Comparison of ENCODE assay signal across 14 cellular contexts in the genomic region with DNA sequence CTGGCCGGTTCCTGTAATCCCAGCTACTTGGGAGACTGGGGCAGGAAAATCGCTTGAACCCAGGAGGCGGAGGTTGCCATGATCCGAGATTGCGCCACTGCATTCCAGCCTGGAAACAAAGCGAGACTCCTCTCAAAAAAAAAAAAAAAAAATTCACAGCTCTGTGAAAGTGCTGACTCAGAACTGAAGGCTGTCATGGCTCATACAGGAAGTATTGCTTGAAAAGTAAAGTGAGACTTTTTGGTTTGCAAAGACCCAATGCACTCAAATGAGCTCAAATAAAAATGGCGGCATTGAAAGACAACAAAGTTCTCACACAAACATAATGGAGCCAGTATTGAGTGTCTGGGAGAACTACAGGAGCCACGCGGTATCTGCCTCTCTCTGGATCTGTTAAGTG.
A peak's percentile ranks its signal among the peaks of the same experiment; 100 is the strongest.
DNase-seq lines count a peak whose midpoint lies in the region; TF ChIP-seq lines count a peak whose summit lies in the region.
"Had no signal": no experiment of that assay in that cellular context is flagged by ENCODE, and none has a peak within 500 bp of the region (broad histone marks: within the 10 kb centered on the region; RNA-seq: fewer than 3 reads in every experiment).

No MANE protein-coding gene starts in this region.

- DNase-seq in ACHN (peak; percentile 73), HS-27A (ENCODE audit: low read depth) (peak; percentile 43), amniotic epithelial cell (ENCODE audit: low read depth) (peak; percentile 89), glomerular visceral epithelial cell (ENCODE audit: extremely low spot score) (peak; percentile 61), lower leg skin (ENCODE audit: low spot score in 2 of 2) (no peak), iPS-NIHi7 (ENCODE audit: extremely low spot score) (no peak), G401 (ENCODE audit: low spot score) (no peak)
- DNase-seq in activated T-cell treated with anti-CD3 and anti-CD28 coated beads, Interleukin-2, amount 50 U/mL, for 48 hours = no peak
- DNase-seq: cortex of kidney, GF-D8, left ventricle myocardium inferior, NCI-H510A treated with DMSO at 0.1 percent for 48 hours, uterus had no signal

- intact Hi-C loops in lower leg skin (cut with DNase I; ENCODE audit: low total_unique reads) = no loop called here

- 93 to 94% methylated on average over 9 of the region's 9 CpGs for WGBS in lower leg skin, 2 donors

- no peak overlapping the region for H3K4me3 ChIP-seq in lower leg skin (ENCODE audit: low read depth, poor library complexity, severe bottlenecking)
- H3K4me3 ChIP-seq: left ventricle myocardium inferior, neural progenitor cell, uterus had no signal

- no peak for TF ChIP-seq POLR2A in lower leg skin (IDR thresholded peaks at IDR 0.05)

- TF ChIP-seq CTCF in lower leg skin (IDR thresholded peaks at IDR 0.05) = no peak

- in situ Hi-C loops in ACHN (cut with HindIII; ENCODE audit: low pct_ligation_motif_present, low pct_unique_long_range_greater_than_20kb, low sequenced_read_pairs) = no loop called here
- in situ Hi-C loops in G401 (cut with HindIII; ENCODE audit: low sequenced_read_pairs) = no loop called here

Comparison
In these comparisons a context has a peak if more than half of its experiments do, and no peak if none do; other contexts are left out.
1. DNase-seq: peak in ACHN (single experiment), HS-27A (single experiment), amniotic epithelial cell (single experiment) and glomerular visceral epithelial cell (single experiment); none in lower leg skin (0 of 2), activated T-cell treated with anti-CD3 and anti-CD28 coated beads, Interleukin-2, amount 50 U/mL, for 48 hours (0 of 2), iPS-NIHi7 (single experiment) and G401 (single experiment).